ENCODE assay signal across 1 cellular context in the genomic region with DNA sequence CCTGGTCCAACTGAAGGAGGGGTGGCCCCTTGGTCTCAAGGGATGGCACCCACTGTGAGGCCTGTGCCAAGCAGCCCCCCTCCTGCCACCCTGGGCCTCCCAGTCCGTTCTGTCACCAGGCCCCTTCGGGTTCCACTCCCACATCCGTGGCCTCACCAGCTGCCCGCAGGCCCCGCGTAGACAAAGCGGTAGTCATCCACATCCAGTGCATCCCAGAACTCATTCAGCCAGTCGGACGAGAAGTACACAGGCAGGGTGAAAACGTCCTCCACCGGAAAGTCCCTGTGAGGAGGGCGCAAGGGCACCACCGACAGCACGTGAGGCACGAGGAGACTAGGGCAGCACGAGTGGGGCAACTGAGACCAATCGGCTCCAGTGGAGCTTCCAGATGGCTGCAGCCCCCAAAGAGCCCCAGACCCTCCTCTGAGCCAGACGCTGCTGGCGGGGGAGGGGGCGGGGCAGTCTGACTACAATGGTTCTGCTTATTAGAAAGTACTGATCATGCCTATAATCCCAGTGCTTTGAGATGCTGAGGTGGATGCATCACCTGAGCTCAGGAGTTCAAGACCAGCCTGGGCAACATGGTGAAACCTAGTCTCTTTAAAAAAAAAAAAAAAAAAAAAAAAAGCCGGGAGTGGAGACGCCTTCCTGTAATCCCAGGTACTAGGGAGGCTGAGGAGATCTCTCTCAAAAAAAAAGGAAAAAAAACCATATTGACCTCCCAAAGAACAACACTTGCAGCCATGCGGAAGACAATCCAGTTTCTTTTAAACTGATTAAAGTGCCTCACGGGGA.
TF ChIP-seq lines count a peak whose summit lies in the region.

No MANE protein-coding gene starts in this region.

TF ChIP-seq in GM23338, 12 proteins besides CTCF, POLR2A, EP300 and RAD21 (continued from another document):
- TF ChIP-seq, protein P1, sequence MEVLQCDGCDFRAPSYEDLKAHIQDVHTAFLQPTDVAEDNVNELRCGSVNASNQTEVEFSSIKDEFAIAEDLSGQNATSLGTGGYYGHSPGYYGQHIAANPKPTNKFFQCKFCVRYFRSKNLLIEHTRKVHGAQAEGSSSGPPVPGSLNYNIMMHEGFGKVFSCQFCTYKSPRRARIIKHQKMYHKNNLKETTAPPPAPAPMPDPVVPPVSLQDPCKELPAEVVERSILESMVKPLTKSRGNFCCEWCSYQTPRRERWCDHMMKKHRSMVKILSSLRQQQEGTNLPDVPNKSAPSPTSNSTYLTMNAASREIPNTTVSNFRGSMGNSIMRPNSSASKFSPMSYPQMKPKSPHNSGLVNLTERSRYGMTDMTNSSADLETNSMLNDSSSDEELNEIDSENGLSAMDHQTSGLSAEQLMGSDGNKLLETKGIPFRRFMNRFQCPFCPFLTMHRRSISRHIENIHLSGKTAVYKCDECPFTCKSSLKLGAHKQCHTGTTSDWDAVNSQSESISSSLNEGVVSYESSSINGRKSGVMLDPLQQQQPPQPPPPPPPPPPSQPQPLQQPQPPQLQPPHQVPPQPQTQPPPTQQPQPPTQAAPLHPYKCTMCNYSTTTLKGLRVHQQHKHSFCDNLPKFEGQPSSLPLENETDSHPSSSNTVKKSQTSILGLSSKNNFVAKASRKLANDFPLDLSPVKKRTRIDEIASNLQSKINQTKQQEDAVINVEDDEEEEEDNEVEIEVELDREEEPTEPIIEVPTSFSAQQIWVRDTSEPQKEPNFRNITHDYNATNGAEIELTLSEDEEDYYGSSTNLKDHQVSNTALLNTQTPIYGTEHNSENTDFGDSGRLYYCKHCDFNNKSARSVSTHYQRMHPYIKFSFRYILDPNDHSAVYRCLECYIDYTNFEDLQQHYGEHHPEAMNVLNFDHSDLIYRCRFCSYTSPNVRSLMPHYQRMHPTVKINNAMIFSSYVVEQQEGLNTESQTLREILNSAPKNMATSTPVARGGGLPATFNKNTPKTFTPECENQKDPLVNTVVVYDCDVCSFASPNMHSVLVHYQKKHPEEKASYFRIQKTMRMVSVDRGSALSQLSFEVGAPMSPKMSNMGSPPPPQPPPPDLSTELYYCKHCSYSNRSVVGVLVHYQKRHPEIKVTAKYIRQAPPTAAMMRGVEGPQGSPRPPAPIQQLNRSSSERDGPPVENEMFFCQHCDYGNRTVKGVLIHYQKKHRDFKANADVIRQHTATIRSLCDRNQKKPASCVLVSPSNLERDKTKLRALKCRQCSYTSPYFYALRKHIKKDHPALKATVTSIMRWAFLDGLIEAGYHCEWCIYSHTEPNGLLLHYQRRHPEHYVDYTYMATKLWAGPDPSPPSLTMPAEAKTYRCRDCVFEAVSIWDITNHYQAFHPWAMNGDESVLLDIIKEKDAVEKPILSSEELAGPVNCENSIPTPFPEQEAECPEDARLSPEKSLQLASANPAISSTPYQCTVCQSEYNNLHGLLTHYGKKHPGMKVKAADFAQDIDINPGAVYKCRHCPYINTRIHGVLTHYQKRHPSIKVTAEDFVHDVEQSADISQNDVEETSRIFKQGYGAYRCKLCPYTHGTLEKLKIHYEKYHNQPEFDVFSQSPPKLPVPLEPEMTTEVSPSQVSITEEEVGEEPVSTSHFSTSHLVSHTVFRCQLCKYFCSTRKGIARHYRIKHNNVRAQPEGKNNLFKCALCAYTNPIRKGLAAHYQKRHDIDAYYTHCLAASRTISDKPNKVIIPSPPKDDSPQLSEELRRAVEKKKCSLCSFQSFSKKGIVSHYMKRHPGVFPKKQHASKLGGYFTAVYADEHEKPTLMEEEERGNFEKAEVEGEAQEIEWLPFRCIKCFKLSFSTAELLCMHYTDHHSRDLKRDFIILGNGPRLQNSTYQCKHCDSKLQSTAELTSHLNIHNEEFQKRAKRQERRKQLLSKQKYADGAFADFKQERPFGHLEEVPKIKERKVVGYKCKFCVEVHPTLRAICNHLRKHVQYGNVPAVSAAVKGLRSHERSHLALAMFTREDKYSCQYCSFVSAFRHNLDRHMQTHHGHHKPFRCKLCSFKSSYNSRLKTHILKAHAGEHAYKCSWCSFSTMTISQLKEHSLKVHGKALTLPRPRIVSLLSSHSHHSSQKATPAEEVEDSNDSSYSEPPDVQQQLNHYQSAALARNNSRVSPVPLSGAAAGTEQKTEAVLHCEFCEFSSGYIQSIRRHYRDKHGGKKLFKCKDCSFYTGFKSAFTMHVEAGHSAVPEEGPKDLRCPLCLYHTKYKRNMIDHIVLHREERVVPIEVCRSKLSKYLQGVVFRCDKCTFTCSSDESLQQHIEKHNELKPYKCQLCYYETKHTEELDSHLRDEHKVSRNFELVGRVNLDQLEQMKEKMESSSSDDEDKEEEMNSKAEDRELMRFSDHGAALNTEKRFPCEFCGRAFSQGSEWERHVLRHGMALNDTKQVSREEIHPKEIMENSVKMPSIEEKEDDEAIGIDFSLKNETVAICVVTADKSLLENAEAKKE (CRISPR knock-in tag; IDR thresholded peaks at IDR 0.05), result no peak
- TF ChIP-seq NANOG (IDR thresholded peaks at IDR 0.05; ENCODE audit: borderline replicate concordance) (no peak), STAT1 (IDR thresholded peaks at IDR 0.05; ENCODE audit: unreplicated experiment) (no peak), ZNF331 (CRISPR knock-in tag; IDR thresholded peaks at IDR 0.05; ENCODE audit: low read depth) (no peak)
- TF ChIP-seq, protein P2, sequence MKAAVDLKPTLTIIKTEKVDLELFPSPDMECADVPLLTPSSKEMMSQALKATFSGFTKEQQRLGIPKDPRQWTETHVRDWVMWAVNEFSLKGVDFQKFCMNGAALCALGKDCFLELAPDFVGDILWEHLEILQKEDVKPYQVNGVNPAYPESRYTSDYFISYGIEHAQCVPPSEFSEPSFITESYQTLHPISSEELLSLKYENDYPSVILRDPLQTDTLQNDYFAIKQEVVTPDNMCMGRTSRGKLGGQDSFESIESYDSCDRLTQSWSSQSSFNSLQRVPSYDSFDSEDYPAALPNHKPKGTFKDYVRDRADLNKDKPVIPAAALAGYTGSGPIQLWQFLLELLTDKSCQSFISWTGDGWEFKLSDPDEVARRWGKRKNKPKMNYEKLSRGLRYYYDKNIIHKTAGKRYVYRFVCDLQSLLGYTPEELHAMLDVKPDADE (IDR thresholded peaks at IDR 0.05), result no peak
